In genomic region chr1:8015809-8016165, GRCh38 we compare ENCODE assay signal across 10 cellular contexts. TPM values are rescaled to one million over a fixed set of nuclear protein-coding genes. Genes with fewer than 3 reads are reported as not detected.
DNase-seq lines count a peak whose midpoint lies in the region; ATAC-seq, FAIRE-seq and TF ChIP-seq lines count a peak whose summit lies in the region.
"Had no signal": no experiment of that assay in that cellular context is flagged by ENCODE, and none has a peak within 500 bp of the region (broad histone marks: within the 10 kb centered on the region; RNA-seq: fewer than 3 reads in every experiment).

No MANE protein-coding gene starts in this region.

- peaks cover 20% of the 10 kb centered on the region for H3K4me1 ChIP-seq in IMR-90 (ENCODE audit: control insufficient read depth, insufficient read depth, low read length)
- H3K4me1 ChIP-seq in HepG2 (ENCODE audit: insufficient read depth, low read length), result peaks cover 86% of the 10 kb centered on the region
- peaks cover 6 to 44% (median 41%) of the 10 kb centered on the region in 5 donors for H3K4me1 ChIP-seq in subcutaneous abdominal adipose tissue (ENCODE audit: control insufficient read depth in 5 of 5, insufficient read depth in 5 of 5, low read length in 5 of 5)

- FAIRE-seq in HepG2 (lab: Jason Lieb, UNC), result no peak

- H4K20me1 ChIP-seq in IMR-90 (ENCODE audit: insufficient read depth, low read length) (peaks cover 89% of the 10 kb centered on the region), HepG2 (ENCODE audit: insufficient read depth, low read length) (peaks cover 100% of the 10 kb centered on the region)

- no peak for ATAC-seq in IMR-90 (ENCODE audit: low read depth)
- ATAC-seq in HepG2, result 0 out of 3 replicates have a peak, but pooled peaks have one; percentile 18
- no peak for ATAC-seq in GM18511 (IDR thresholded peaks at IDR 0.05; ENCODE audit: unreplicated experiment)
- ATAC-seq: activated CD8-positive, alpha-beta memory T cell treated with anti-CD3 and anti-CD28 coated beads, Interleukin-2, amount 10 ng/mL, durations not matched to agents 7 days and 5 days had no signal

- TF ChIP-seq CTCF in IMR-90 (conservative IDR thresholded peaks at IDR 0.05; ENCODE audit: low read depth, low read length) (no peak), HepG2 (CRISPR knock-in tag; IDR thresholded peaks at IDR 0.05) (no peak)

- no peaks in the 10 kb centered on the region for H3K9me3 ChIP-seq in IMR-90 (ENCODE audit: control insufficient read depth, insufficient read depth, low read length)
- no peaks in the 10 kb centered on the region for H3K9me3 ChIP-seq in HepG2 (ENCODE audit: low read length)
- no peaks in the 10 kb centered on the region for H3K9me3 ChIP-seq in subcutaneous abdominal adipose tissue (ENCODE audit: control insufficient read depth in 5 of 5, low read length in 5 of 5)

- no peak overlapping the region for H4K91ac ChIP-seq in IMR-90 (ENCODE audit: insufficient read depth, low read depth, low read length)

- intact Hi-C loops in IMR-90 (cut with micrococcal nuclease), result loop anchor here (1.0 kb wide), 3 partner anchors 33 to 334 kb away; no protein-coding TSS in a partner anchor
- intact Hi-C loops in HepG2 (cut with micrococcal nuclease; ENCODE audit: unreplicated experiment), result no loop called here

- H3K27me3 ChIP-seq in IMR-90 (ENCODE audit: control insufficient read depth, insufficient read depth, low read length), result no peaks in the 10 kb centered on the region
- no peaks in the 10 kb centered on the region for H3K27me3 ChIP-seq in HepG2 (ENCODE audit: control insufficient read depth in 1 of 2, insufficient read depth in 2 of 2, low read length in 2 of 2)
- H3K27me3 ChIP-seq in subcutaneous abdominal adipose tissue (ENCODE audit: control insufficient read depth in 5 of 5, insufficient read depth in 4 of 5, low read length in 5 of 5), result no peaks in the 10 kb centered on the region

- H3K79me2 ChIP-seq in HepG2 (ENCODE audit: insufficient read depth, low read length), result peaks cover 77% of the 10 kb centered on the region

- CTCF ChIA-PET in IMR-90 (lab: Yijun Ruan, JAX), result interaction anchor here (0.6 to 6.7 kb wide), 10 partner anchors 32 to 394 kb away, joined by 3 to 27 read pairs (median 6); no protein-coding TSS in a partner anchor
- CTCF ChIA-PET in HepG2 (lab: Yijun Ruan, JAX; ENCODE audit: low intra/inter-chr PET ratio, low total read pairs), result interaction anchor here (1.5 to 2.3 kb wide), 4 partner anchors 34 to 333 kb away, joined by 6 to 17 read pairs (median 8); no protein-coding TSS in a partner anchor

- H4K5ac ChIP-seq in IMR-90 (ENCODE audit: low read depth, low read length), result no peak overlapping the region

- no peak overlapping the region for H3K56ac ChIP-seq in IMR-90 (ENCODE audit: extremely low read depth, insufficient read depth, low read length)

- in situ Hi-C loops in IMR-90 (cut with MboI; ENCODE audit: low sequenced_read_pairs), result loop anchor here (5.0 kb wide), 2 partner anchors 38 to 297 kb away; no protein-coding TSS in a partner anchor
- in situ Hi-C loops in HepG2 (cut with HindIII; ENCODE audit: extremely low pct_ligation_motif_present, low pct_unique_long_range_greater_than_20kb), result loop anchor here (10.0 kb wide), 1 partner anchor 299 kb away; the partner anchor contains the start of gene SLC45A1

- H3K23ac ChIP-seq in IMR-90 (ENCODE audit: low read depth, low read length), result peak overlapping the region; percentile 13; the same call in 1 of the 2 replicates

- H3K4me3 ChIP-seq in IMR-90 (ENCODE audit: insufficient read depth, low read depth, low read length), result no peak overlapping the region
- H3K4me3 ChIP-seq in HepG2 (replicated peaks in 1 of 3; ENCODE audit: insufficient read depth in 1 of 3, low read depth in 2 of 3, low read length in 3 of 3), result peak overlapping the region in 2 of 3 experiments; percentile 37 to 94; a peak in 3 of 6 replicates
- H3K4me3 ChIP-seq in subcutaneous abdominal adipose tissue (ENCODE audit: low read depth in 1 of 5, low read length in 5 of 5), result peak overlapping the region in 1 of 5 donors; percentile 6

- H3K9ac ChIP-seq in IMR-90 (ENCODE audit: low read depth, low read length), result no peak overlapping the region; the same call in 1 of the 2 replicates
- H3K9ac ChIP-seq in HepG2 (ENCODE audit: insufficient read depth, low read depth, low read length), result no peak overlapping the region
- peak overlapping the region in 3 of 5 donors; percentile 15 to 57 (median 20) for H3K9ac ChIP-seq in subcutaneous abdominal adipose tissue (ENCODE audit: low read length in 5 of 5)

- H2AFZ ChIP-seq in IMR-90 (replicated peaks; ENCODE audit: low read length, poor library complexity) (no peak overlapping the region), HepG2 (ENCODE audit: low read length) (no peak overlapping the region)

- H3K36me3 ChIP-seq in IMR-90 (ENCODE audit: control insufficient read depth, insufficient read depth, low read length), result peaks cover 32% of the 10 kb centered on the region
- H3K36me3 ChIP-seq in HepG2 (replicated peaks in 1 of 2; ENCODE audit: control insufficient read depth in 1 of 2, insufficient read depth in 2 of 2, low read length in 2 of 2), result peaks cover 28 to 58% of the 10 kb centered on the region in 2 experiments
- H3K36me3 ChIP-seq in subcutaneous abdominal adipose tissue (ENCODE audit: control insufficient read depth in 5 of 5, insufficient read depth in 5 of 5, low read length in 5 of 5), result peaks cover 19 to 36% (median 32%) of the 10 kb centered on the region in 5 donors

- no peak overlapping the region for H4K8ac ChIP-seq in IMR-90 (ENCODE audit: low read depth in 2 of 2, low read length in 2 of 2)

- H3K27ac ChIP-seq in IMR-90 (ENCODE audit: insufficient read depth, low read length), result peak overlapping the region; percentile 35; the same call in 1 of the 2 replicates
- H3K27ac ChIP-seq in HepG2 (ENCODE audit: extremely low read length, insufficient read depth, low read length), result peak overlapping the region; percentile 60
- H3K27ac ChIP-seq in subcutaneous abdominal adipose tissue (ENCODE audit: low read depth, low read length), result peak overlapping the region; percentile 78

- H2BK15ac ChIP-seq in IMR-90 (ENCODE audit: low read depth, low read length), result no peak overlapping the region

- H3K9me1 ChIP-seq in IMR-90 (ENCODE audit: insufficient read depth, low read length), result peaks cover 6% of the 10 kb centered on the region; the same call in 1 of the 2 replicates

- DNase-seq in IMR-90 (no peak), cerebellar cortex (ENCODE audit: low spot score) (peak; percentile 54), HepG2 (ENCODE audit: low spot score) (no peak), MV-4-11 (lab: John Stamatoyannopoulos, UW) (no peak), GOT3 (lab: John Stamatoyannopoulos, UW) (no peak), RPMI8226 (no peak)
- DNase-seq: activated CD8-positive, alpha-beta memory T cell treated with anti-CD3 and anti-CD28 coated beads, Interleukin-2, amount 10 ng/mL, durations not matched to agents 7 days and 5 days; immature natural killer cell had no signal

- no TSS peak for BruUV-seq in IMR-90 (replicated peaks; lab: Mats Ljungman, UMichigan)
- no TSS peak for BruUV-seq in HepG2 (replicated peaks; lab: Mats Ljungman, UMichigan)

- H2BK5ac ChIP-seq in IMR-90 (ENCODE audit: low read depth, low read length, poor library complexity, severe bottlenecking), result peak overlapping the region; percentile 59

- H3K18ac ChIP-seq in IMR-90 (ENCODE audit: low read depth, low read length), result no peak overlapping the region

- peaks cover 36 to 80% of the 10 kb centered on the region in 2 experiments; a peak in 3 of 4 replicates for H3K79me1 ChIP-seq in IMR-90 (ENCODE audit: low read depth in 1 of 2, low read length in 2 of 2)

- no peak for TF ChIP-seq EP300 in HepG2 (IDR thresholded peaks at IDR 0.05; ENCODE audit: low read depth in 2 of 2, low read length in 2 of 2)
- no peak for TF ChIP-seq EP300 in HepG2 (CRISPR knock-in tag; IDR thresholded peaks at IDR 0.05; ENCODE audit: borderline replicate concordance)

- no CpG with 5 or more reads among the region's 2 CpGs for WGBS in IMR-90 (ENCODE audit: extremely low coverage in 2 of 2, insufficient read length in 1 of 2), 2 experiments
- 48% methylated on average over 2 of the region's 2 CpGs for WGBS in HepG2 (ENCODE audit: low lambda C conversion rate)

- H2AK9ac ChIP-seq in IMR-90 (replicated peaks; ENCODE audit: low read depth, low read length, poor library complexity), result no peak overlapping the region

- H3K14ac ChIP-seq in IMR-90 (replicated peaks; ENCODE audit: low read depth, low read length), result no peak overlapping the region

- no peak for TF ChIP-seq POLR2A in IMR-90 (IDR thresholded peaks at IDR 0.05; ENCODE audit: low read depth, low read length)
- TF ChIP-seq POLR2A in HepG2 (IDR thresholded peaks at IDR 0.05; ENCODE audit: insufficient read depth in 1 of 2, low read depth in 2 of 2, low read length in 2 of 2), result peak in 1 of 2 experiments; percentile 28; a peak in 1 of 4 replicates

- POLR2A ChIA-PET in IMR-90 (lab: Charles Lee; ENCODE audit: unreplicated experiment) (no interaction called here), HepG2 (lab: Yijun Ruan, JAX) (interaction anchor here (1.0 to 6.9 kb wide), 12 partner anchors 9 to 327 kb away, joined by 3 to 99 read pairs (median 6); partner anchors contain the start of gene ERRFI1)

- peak overlapping the region; percentile 38 for H3K4me2 ChIP-seq in IMR-90 (ENCODE audit: low read depth, low read length)
- peak overlapping the region; percentile 41; the same call in 1 of the 2 replicates for H3K4me2 ChIP-seq in HepG2 (ENCODE audit: low read depth, low read length)

- TF ChIP-seq RAD21 in IMR-90 (IDR thresholded peaks at IDR 0.05; ENCODE audit: low read length), result no peak
- TF ChIP-seq RAD21 in HepG2 (CRISPR knock-in tag; IDR thresholded peaks at IDR 0.05), result no peak

- no peak overlapping the region for H2AK5ac ChIP-seq in IMR-90 (ENCODE audit: low read depth, low read length)

- no peak overlapping the region for H2BK20ac ChIP-seq in IMR-90 (ENCODE audit: low read depth, low read length)

- dilution Hi-C loops in IMR-90 (cut with HindIII; ENCODE audit: low sequenced_read_pairs, unreplicated experiment), result loop anchor here (25.0 kb wide), 1 partner anchor 297 kb away; the partner anchor contains the start of gene SLC45A1

- H2BK120ac ChIP-seq in IMR-90 (ENCODE audit: low read depth, low read length), result no peak overlapping the region

- H3K4ac ChIP-seq in IMR-90 (ENCODE audit: low read depth, low read length), result no peak overlapping the region

RNA-seq across cellular contexts. Expression of gene ERRFI1, which starts 10.3 kb away (rescaled TPM):
- total RNA-seq in IMR-90 (2012; rRNA removed) (101 and 106 TPM in 2 replicates), HepG2 (2016; rRNA removed; fragmentation: Illumina TruSeq; extraction: Trizol) (84.4 and 99.5 TPM in 2 replicates)
- polyA plus RNA-seq in IMR-90 (2012; rRNA removed) (102 and 145 TPM in 2 replicates), HepG2 (2011; rRNA removed) (634 and 753 TPM in 2 replicates)
- polyA plus RNA-seq in IMR-90 (2012; cell fraction: cytosol; rRNA removed), result 66.7 and 88.3 TPM in 2 replicates
- polyA plus RNA-seq in IMR-90 (2012; cell fraction: nucleus; rRNA removed; ENCODE audit: low replicate concordance), result 50.7 and 405 TPM in 2 replicates
- 16.2 and 17.9 TPM in 2 replicates for total RNA-seq in HepG2 (2016; cell fraction: cytosol; rRNA removed; fragmentation: Illumina TruSeq; extraction: Trizol; ENCODE audit: low read depth)
- 83.4 and 92.6 TPM in 2 replicates for total RNA-seq in HepG2 (2016; cell fraction: insoluble cytoplasmic fraction; rRNA removed; fragmentation: Illumina TruSeq; extraction: Trizol)
- total RNA-seq in HepG2 (2016; cell fraction: membrane; rRNA removed; fragmentation: Illumina TruSeq; extraction: Trizol), result 72.5 and 74.8 TPM in 2 replicates
- total RNA-seq in HepG2 (2016; cell fraction: nucleus; rRNA removed; fragmentation: Illumina TruSeq; extraction: Trizol), result 61.8 and 73.3 TPM in 2 replicates
- polyA plus RNA-seq in HepG2 (2011; cell fraction: cytosol; rRNA removed), result 492 and 608 TPM in 2 replicates
- 300 and 467 TPM in 2 replicates for polyA plus RNA-seq in HepG2 (2011; cell fraction: nucleus; rRNA removed)
- 335 and 494 TPM in 2 replicates for polyA plus RNA-seq in HepG2 (2012)
- polyA plus RNA-seq in HepG2 (2016; cell fraction: cytosol; fragmentation: Illumina TruSeq; extraction: Trizol; ENCODE audit: low read depth), result 8.7 and 10.5 TPM in 2 replicates
- polyA plus RNA-seq in HepG2 (2016; cell fraction: insoluble cytoplasmic fraction; fragmentation: Illumina TruSeq; extraction: Trizol; ENCODE audit: low read depth), result 102 and 107 TPM in 2 replicates
- polyA plus RNA-seq in HepG2 (2016; cell fraction: membrane; fragmentation: Illumina TruSeq; extraction: Trizol; ENCODE audit: low read depth), result 41.9 and 45.1 TPM in 2 replicates
- 110 and 117 TPM in 2 replicates for polyA plus RNA-seq in HepG2 (2016; cell fraction: nucleus; fragmentation: Illumina TruSeq; extraction: Trizol; ENCODE audit: insufficient read depth, low read depth)
- polyA minus RNA-seq in HepG2 (2011; rRNA and poly(A)+ RNA removed; ENCODE audit: low replicate concordance), result 6.9 and 217 TPM in 2 replicates
- polyA minus RNA-seq in HepG2 (2011; cell fraction: cytosol; rRNA and poly(A)+ RNA removed), result 288 and 291 TPM in 2 replicates
- 228 and 458 TPM in 2 replicates for polyA minus RNA-seq in HepG2 (2011; cell fraction: nucleus; rRNA and poly(A)+ RNA removed)

RNA-seq across cellular contexts. Expression of gene PARK7, which starts 54.3 kb away (rescaled TPM):
- total RNA-seq in IMR-90 (2012; rRNA removed) (207 and 384 TPM in 2 replicates), HepG2 (2016; rRNA removed; fragmentation: Illumina TruSeq; extraction: Trizol) (296 and 409 TPM in 2 replicates)
- polyA plus RNA-seq in IMR-90 (2012; rRNA removed) (348 and 357 TPM in 2 replicates), HepG2 (2011; rRNA removed) (160 and 212 TPM in 2 replicates)
- 108 and 179 TPM in 2 replicates for polyA plus RNA-seq in IMR-90 (2012; cell fraction: cytosol; rRNA removed)
- 19.8 and 112 TPM in 2 replicates for polyA plus RNA-seq in IMR-90 (2012; cell fraction: nucleus; rRNA removed; ENCODE audit: low replicate concordance)
- total RNA-seq in HepG2 (2016; cell fraction: cytosol; rRNA removed; fragmentation: Illumina TruSeq; extraction: Trizol; ENCODE audit: low read depth), result 134 and 137 TPM in 2 replicates
- 293 and 390 TPM in 2 replicates for total RNA-seq in HepG2 (2016; cell fraction: insoluble cytoplasmic fraction; rRNA removed; fragmentation: Illumina TruSeq; extraction: Trizol)
- total RNA-seq in HepG2 (2016; cell fraction: membrane; rRNA removed; fragmentation: Illumina TruSeq; extraction: Trizol), result 183 and 197 TPM in 2 replicates
- total RNA-seq in HepG2 (2016; cell fraction: nucleus; rRNA removed; fragmentation: Illumina TruSeq; extraction: Trizol), result 97.3 and 108 TPM in 2 replicates
- 157 and 186 TPM in 2 replicates for polyA plus RNA-seq in HepG2 (2011; cell fraction: cytosol; rRNA removed)
- polyA plus RNA-seq in HepG2 (2011; cell fraction: nucleus; rRNA removed), result 39.0 and 44.4 TPM in 2 replicates
- 232 and 305 TPM in 2 replicates for polyA plus RNA-seq in HepG2 (2012)
- 218 and 228 TPM in 2 replicates for polyA plus RNA-seq in HepG2 (2016; cell fraction: cytosol; fragmentation: Illumina TruSeq; extraction: Trizol; ENCODE audit: low read depth)
- 522 and 557 TPM in 2 replicates for polyA plus RNA-seq in HepG2 (2016; cell fraction: insoluble cytoplasmic fraction; fragmentation: Illumina TruSeq; extraction: Trizol; ENCODE audit: low read depth)
- 199 and 221 TPM in 2 replicates for polyA plus RNA-seq in HepG2 (2016; cell fraction: membrane; fragmentation: Illumina TruSeq; extraction: Trizol; ENCODE audit: low read depth)
- polyA plus RNA-seq in HepG2 (2016; cell fraction: nucleus; fragmentation: Illumina TruSeq; extraction: Trizol; ENCODE audit: insufficient read depth, low read depth), result 223 and 234 TPM in 2 replicates
- polyA minus RNA-seq in HepG2 (2011; rRNA and poly(A)+ RNA removed; ENCODE audit: low replicate concordance), result 24.0 and 53.8 TPM in 2 replicates
- polyA minus RNA-seq in HepG2 (2011; cell fraction: cytosol; rRNA and poly(A)+ RNA removed), result 52.3 and 53.9 TPM in 2 replicates
- polyA minus RNA-seq in HepG2 (2011; cell fraction: nucleus; rRNA and poly(A)+ RNA removed), result 28.7 and 42.4 TPM in 2 replicates

Comparison
In these comparisons a context has a peak if more than half of its experiments do, and no peak if none do; other contexts are left out.
1. H3K9ac ChIP-seq: peak in subcutaneous abdominal adipose tissue (3 of 5); none in IMR-90 (single experiment) and HepG2 (single experiment).
2. Peak in every context shown above with its lines, with median percentiles within 50 percentile points of each other: H3K27ac ChIP-seq.